ENCODE assay signal across 10 cellular contexts in the genomic region with DNA sequence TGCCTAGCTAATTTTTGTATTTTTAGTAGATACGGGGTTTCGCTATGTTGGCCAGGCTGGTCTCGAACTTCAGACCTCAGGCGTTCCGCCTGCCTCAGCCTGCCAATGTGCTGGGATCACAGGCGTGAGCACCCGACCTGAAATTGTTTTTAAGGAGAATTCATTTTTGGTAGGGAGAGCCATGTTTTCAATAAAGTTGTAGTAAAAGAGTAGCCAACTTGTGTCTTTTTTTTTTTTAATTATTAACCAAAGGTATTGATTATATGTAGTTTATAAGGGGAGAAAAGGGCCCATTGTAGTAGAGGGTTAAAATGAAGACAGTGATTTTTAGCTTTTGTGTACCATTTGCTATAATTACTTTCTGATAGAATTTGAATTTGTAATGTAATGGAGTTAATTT.
"Had no signal": no experiment of that assay in that cellular context is flagged by ENCODE, and none has a peak within 500 bp of the region (broad histone marks: within the 10 kb centered on the region; RNA-seq: fewer than 3 reads in every experiment).

No MANE protein-coding gene starts in this region.

- H3K9me3 ChIP-seq: HAP-1 had no signal

- H3K9ac ChIP-seq: GM23248 had no signal

- ATAC-seq: GM23338 had no signal

- H3K36me3 ChIP-seq: HAP-1 had no signal

- DNase-seq: GM23248, GOT3, H7, H9, HCEC 1CT, HFFc6 had no signal

- H3K27ac ChIP-seq: GM23248 had no signal

- FAIRE-seq: H1, H54 had no signal

- H3K4me2 ChIP-seq: GM23338 had no signal

- H3K4me3 ChIP-seq: GM23248, GM23338, HAP-1 had no signal

- H2AFZ ChIP-seq: GM23248, GM23338 had no signal
